10 cellular contexts compared by ENCODE assay signal in the genomic region with DNA sequence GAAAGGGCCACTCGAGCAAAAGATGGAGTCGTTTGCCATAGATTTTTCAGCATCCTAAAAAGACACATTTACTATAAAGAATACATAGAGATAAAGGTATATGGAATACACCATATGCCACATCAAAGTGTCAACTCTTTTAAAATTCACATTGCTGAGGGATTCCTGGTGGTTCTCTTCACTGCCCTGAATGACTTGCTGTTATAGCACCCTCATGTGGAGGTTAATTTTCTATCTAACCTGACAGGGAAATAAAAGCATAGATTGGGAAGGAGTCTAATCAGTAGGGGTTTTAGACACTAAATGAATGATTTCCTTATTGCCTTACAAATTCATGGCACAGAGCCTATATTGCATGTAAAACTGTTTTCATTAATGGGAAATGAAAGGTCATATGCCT. TPM values are rescaled to one million over a fixed set of nuclear protein-coding genes. Genes with fewer than 3 reads are reported as not detected.
DNase-seq lines count a peak whose midpoint lies in the region; ATAC-seq and TF ChIP-seq lines count a peak whose summit lies in the region.
"Had no signal": no experiment of that assay in that cellular context is flagged by ENCODE, and none has a peak within 500 bp of the region (broad histone marks: within the 10 kb centered on the region; RNA-seq: fewer than 3 reads in every experiment).

No MANE protein-coding gene starts in this region.

- H2AFZ ChIP-seq in mammary epithelial cell (ENCODE audit: low read depth, low read length) = no peak overlapping the region

- no peaks in the 10 kb centered on the region for H4K20me1 ChIP-seq in mammary epithelial cell (ENCODE audit: insufficient read depth, low read length)

- DNase-seq in NCI-H82 (lab: John Stamatoyannopoulos, UW) = peak; percentile 53
- DNase-seq in NCI-H82 treated with DMSO at 0.1 percent for 48 hours (lab: John Stamatoyannopoulos, UW; ENCODE audit: unreplicated experiment) = no peak
- peak; percentile 53 for DNase-seq in NCI-H146 (lab: John Stamatoyannopoulos, UW)
- no peak for DNase-seq in mammary epithelial cell
- peak; percentile 25 for DNase-seq in pons (ENCODE audit: low spot score)
- no peak for DNase-seq in posterior cingulate gyrus
- DNase-seq in activated CD8-positive, alpha-beta memory T cell treated with anti-CD3 and anti-CD28 coated beads for 24 hours = no peak
- DNase-seq: activated CD4-positive, alpha-beta T cell treated with anti-CD3 and anti-CD28 coated beads, Interleukin-2, amount 50 U/mL, for 4 hours; effector memory CD8-positive, alpha-beta T cell had no signal

- no peaks in the 10 kb centered on the region for H3K9me3 ChIP-seq in mammary epithelial cell (replicated peaks; ENCODE audit: insufficient read depth, low read length)

- dilution Hi-C loops in mammary epithelial cell (cut with HindIII; ENCODE audit: low sequenced_read_pairs) = no loop called here

- no peaks in the 10 kb centered on the region for H3K36me3 ChIP-seq in mammary epithelial cell (ENCODE audit: insufficient read depth, low read length)

- no peak overlapping the region for H3K27ac ChIP-seq in mammary epithelial cell (ENCODE audit: insufficient read depth, low read depth, low read length)

- ATAC-seq in HG02884 (IDR thresholded peaks at IDR 0.05; ENCODE audit: unreplicated experiment) = no peak
- ATAC-seq: effector memory CD8-positive, alpha-beta T cell had no signal

- peaks cover 10% of the 10 kb centered on the region for H3K27me3 ChIP-seq in mammary epithelial cell (ENCODE audit: insufficient read depth, low read length)

- 70% methylated on average over 2 of the region's 2 CpGs for WGBS in mammary epithelial cell (ENCODE audit: low coverage, missing lambda C conversion rate)

- no peak overlapping the region for H3K4me2 ChIP-seq in mammary epithelial cell (ENCODE audit: insufficient read depth, low read depth, low read length)

- no peaks in the 10 kb centered on the region for H3K4me1 ChIP-seq in mammary epithelial cell (ENCODE audit: insufficient read depth, low read length)

- TF ChIP-seq CTCF in mammary epithelial cell (conservative IDR thresholded peaks at IDR 0.05 in 1 of 2, IDR thresholded peaks at IDR 0.05 in 1 of 2; ENCODE audit: extremely low read depth in 1 of 2, insufficient read depth in 1 of 2, low read depth in 1 of 2, low read length in 2 of 2) = peak; percentile 32 to 46

- no peak overlapping the region for H3K9ac ChIP-seq in mammary epithelial cell (ENCODE audit: insufficient read depth, low read length)

- CTCF ChIA-PET in mammary epithelial cell (lab: Charles Lee; ENCODE audit: low non-redundant PET) = no interaction called here

- H3K4me3 ChIP-seq in mammary epithelial cell (replicated peaks in 1 of 3; ENCODE audit: insufficient read depth in 1 of 3, low read depth in 2 of 3, low read length in 3 of 3) = no peak overlapping the region

- intact Hi-C loops in mammary epithelial cell (cut with micrococcal nuclease) = loop anchor here (1.0 to 10.0 kb wide), 2 partner anchors 199 to 436 kb away; no protein-coding TSS in a partner anchor
- intact Hi-C loops in posterior cingulate gyrus (cut with DNase I) = no loop called here

- no TSS peak for BruUV-seq in mammary epithelial cell (replicated peaks; lab: Mats Ljungman, UMichigan)

- no peaks in the 10 kb centered on the region for H3K79me2 ChIP-seq in mammary epithelial cell (ENCODE audit: insufficient read depth, low read length)

- in situ Hi-C loops in mammary epithelial cell (cut with MboI; ENCODE audit: low sequenced_read_pairs in 2 of 2) = no loop called here

RNA-seq across cellular contexts. Expression of a gene that starts 25.9 kb away (rescaled TPM):
- total RNA-seq in mammary epithelial cell = under 1 TPM in 1 of 2 donors, not detected in 1; 0.17 TPM
- 0.23 TPM for polyA plus RNA-seq in mammary epithelial cell
- not detected for polyA minus RNA-seq in mammary epithelial cell

Comparison
In these comparisons a context has a peak if more than half of its experiments do, and no peak if none do; other contexts are left out.
1. DNase-seq: peak in NCI-H82 (single experiment), NCI-H146 (single experiment) and pons (single experiment); none in NCI-H82 treated with DMSO at 0.1 percent for 48 hours (single experiment), mammary epithelial cell (single experiment), posterior cingulate gyrus (0 of 10) and activated CD8-positive, alpha-beta memory T cell treated with anti-CD3 and anti-CD28 coated beads for 24 hours (single experiment).